27 cellular contexts compared by ENCODE assay signal in the genomic region with DNA sequence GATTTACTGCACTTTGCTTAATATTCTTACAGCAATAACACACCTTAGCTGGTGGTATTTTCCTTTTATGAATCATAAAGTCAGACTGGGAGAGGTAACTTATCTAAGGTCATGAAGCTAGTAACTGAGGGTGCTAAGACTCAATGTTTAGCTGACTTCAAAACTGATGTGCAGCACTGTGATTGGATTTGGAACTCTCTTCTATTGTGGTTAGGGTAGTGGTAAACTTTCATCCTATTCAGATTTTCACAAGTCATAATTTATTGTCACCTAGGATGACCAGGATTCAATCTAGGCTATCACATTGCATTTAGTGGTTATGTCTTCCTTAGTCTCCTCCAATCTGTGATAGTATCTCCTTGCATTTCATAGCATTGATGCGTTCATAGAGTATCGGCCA. TPM values are rescaled to one million over a fixed set of nuclear protein-coding genes. Genes with fewer than 3 reads are reported as not detected.
DNase-seq lines count a peak whose midpoint lies in the region; ATAC-seq and TF ChIP-seq lines count a peak whose summit lies in the region.
"Had no signal": no experiment of that assay in that cellular context is flagged by ENCODE, and none has a peak within 500 bp of the region (broad histone marks: within the 10 kb centered on the region; RNA-seq: fewer than 3 reads in every experiment).

No MANE protein-coding gene starts in this region.

- peaks cover 6% of the 10 kb centered on the region for H3K36me3 Mint-ChIP-seq in activated CD4-positive, alpha-beta memory T cell treated with anti-CD3 and anti-CD28 coated beads for 36 hours
- H3K36me3 Mint-ChIP-seq in activated CD4-positive, alpha-beta memory T cell treated with anti-CD3 and anti-CD28 coated beads, Interleukin-2, amount 10 ng/mL, durations not matched to agents 7 days and 5 days (ENCODE audit: low read depth), result peaks cover 25% of the 10 kb centered on the region
- peaks cover 8% of the 10 kb centered on the region for H3K36me3 Mint-ChIP-seq in CD8-positive, alpha-beta T cell
- H3K36me3 Mint-ChIP-seq in activated naive CD8-positive, alpha-beta T cell treated with anti-CD3 and anti-CD28 coated beads, Interleukin-2, amount 10 ng/mL, durations not matched to agents 7 days and 5 days, result peaks cover 31% of the 10 kb centered on the region
- peaks cover 0 to 32% (median 10%) of the 10 kb centered on the region in 5 donors for H3K36me3 Mint-ChIP-seq in naive thymus-derived CD4-positive, alpha-beta T cell

- CTCF ChIA-PET in activated CD4-positive, alpha-beta memory T cell treated with anti-CD3 and anti-CD28 coated beads for 36 hours (lab: Charles Lee), result interaction anchor here (1.3 kb wide), 1 partner anchor 101 kb away, joined by 4 read pairs; no protein-coding TSS in a partner anchor
- CTCF ChIA-PET in activated CD4-positive, alpha-beta memory T cell treated with anti-CD3 and anti-CD28 coated beads, Interleukin-2, amount 10 ng/mL, durations not matched to agents 7 days and 5 days (lab: Charles Lee), result no interaction called here
- CTCF ChIA-PET in CD8-positive, alpha-beta T cell (lab: Charles Lee), result interaction anchor here (0.8 to 1.2 kb wide), 2 partner anchors 39 to 51 kb away, joined by 4 read pairs; no protein-coding TSS in a partner anchor
- CTCF ChIA-PET in naive thymus-derived CD4-positive, alpha-beta T cell (lab: Charles Lee), result no interaction called here

- no peaks in the 10 kb centered on the region for H3K36me3 ChIP-seq in CD8-positive, alpha-beta T cell (ENCODE audit: insufficient read depth, low read length)
- no peaks in the 10 kb centered on the region for H3K36me3 ChIP-seq in naive thymus-derived CD4-positive, alpha-beta T cell (ENCODE audit: control insufficient read depth in 2 of 3, insufficient read depth in 3 of 3, low read length in 3 of 3)
- H3K36me3 ChIP-seq: ascending aorta, BE2C, uterus had no signal

- no peaks in the 10 kb centered on the region for H3K27me3 ChIP-seq in CD8-positive, alpha-beta T cell (ENCODE audit: insufficient read depth, low read length)
- no peaks in the 10 kb centered on the region for H3K27me3 ChIP-seq in naive thymus-derived CD4-positive, alpha-beta T cell (ENCODE audit: control insufficient read depth in 2 of 2, insufficient read depth in 2 of 2, low read length in 2 of 2)
- H3K27me3 ChIP-seq: ascending aorta, BE2C, testis, uterus had no signal

- intact Hi-C loops in activated CD4-positive, alpha-beta memory T cell treated with anti-CD3 and anti-CD28 coated beads for 36 hours (cut with micrococcal nuclease), result loop anchor here (2.0 kb wide), 1 partner anchor 30 kb away; no protein-coding TSS in a partner anchor
- intact Hi-C loops in CD8-positive, alpha-beta T cell (cut with DNase I, micrococcal nuclease), result no loop called here
- intact Hi-C loops in naive thymus-derived CD4-positive, alpha-beta T cell (cut with micrococcal nuclease), result no loop called here
- intact Hi-C loops in posterior cingulate gyrus (cut with DNase I), result no loop called here

- POLR2A ChIA-PET in activated CD4-positive, alpha-beta memory T cell treated with anti-CD3 and anti-CD28 coated beads for 36 hours (lab: Charles Lee), result no interaction called here
- POLR2A ChIA-PET in activated CD4-positive, alpha-beta memory T cell treated with anti-CD3 and anti-CD28 coated beads, Interleukin-2, amount 10 ng/mL, durations not matched to agents 7 days and 5 days (lab: Charles Lee), result interaction anchor here (2.0 kb wide), 1 partner anchor 18 kb away, joined by 9 read pairs; a partner anchor contains a TSS
- POLR2A ChIA-PET in CD8-positive, alpha-beta T cell (lab: Charles Lee), result interaction anchor here (1.0 to 1.3 kb wide), 3 partner anchors 8 to 30 kb away, joined by 3 to 5 read pairs (median 3); a partner anchor contains a TSS
- POLR2A ChIA-PET in activated naive CD8-positive, alpha-beta T cell treated with anti-CD3 and anti-CD28 coated beads, Interleukin-2, amount 10 ng/mL, durations not matched to agents 7 days and 5 days (lab: Charles Lee), result no interaction called here
- POLR2A ChIA-PET in naive thymus-derived CD4-positive, alpha-beta T cell (lab: Charles Lee), result interaction anchor here (0.6 to 1.5 kb wide), 5 partner anchors 9 to 75 kb away, joined by 3 to 5 read pairs (median 4); no protein-coding TSS in a partner anchor

- peaks cover 74% of the 10 kb centered on the region for H3K4me1 ChIP-seq in CD8-positive, alpha-beta T cell (ENCODE audit: insufficient read depth, low read length)
- peaks cover 56 to 57% of the 10 kb centered on the region in 2 donors for H3K4me1 ChIP-seq in naive thymus-derived CD4-positive, alpha-beta T cell (ENCODE audit: control insufficient read depth in 2 of 2, insufficient read depth in 2 of 2, low read length in 2 of 2)
- H3K4me1 ChIP-seq: ascending aorta, BE2C, testis had no signal

- peak; percentile 78 for ATAC-seq in CD8-positive, alpha-beta T cell
- ATAC-seq in activated naive CD8-positive, alpha-beta T cell treated with anti-CD3 and anti-CD28 coated beads, Interleukin-2, amount 10 ng/mL, durations not matched to agents 7 days and 5 days (ENCODE audit: low read depth), result peak; percentile 18
- peak; percentile 75 for ATAC-seq in naive thymus-derived CD4-positive, alpha-beta T cell
- ATAC-seq: GM12878; stimulated activated naive B cell treated with anti-CD40 and anti-IgM and Interleukin-4, amounts not matched to agents 10 μg/mL and 1 μg/mL and 100 μg/mL, for 72 hours had no signal

- H3K4me1 Mint-ChIP-seq in activated CD4-positive, alpha-beta memory T cell treated with anti-CD3 and anti-CD28 coated beads for 36 hours (ENCODE audit: low read depth), result peaks cover 72% of the 10 kb centered on the region
- peaks cover 31% of the 10 kb centered on the region for H3K4me1 Mint-ChIP-seq in activated CD4-positive, alpha-beta memory T cell treated with anti-CD3 and anti-CD28 coated beads, Interleukin-2, amount 10 ng/mL, durations not matched to agents 7 days and 5 days
- H3K4me1 Mint-ChIP-seq in CD8-positive, alpha-beta T cell (ENCODE audit: low read depth), result peaks cover 76% of the 10 kb centered on the region
- peaks cover 21% of the 10 kb centered on the region for H3K4me1 Mint-ChIP-seq in activated naive CD8-positive, alpha-beta T cell treated with anti-CD3 and anti-CD28 coated beads, Interleukin-2, amount 10 ng/mL, durations not matched to agents 7 days and 5 days
- H3K4me1 Mint-ChIP-seq in naive thymus-derived CD4-positive, alpha-beta T cell, result peaks cover 42 to 86% (median 73%) of the 10 kb centered on the region in 7 donors

- no peaks in the 10 kb centered on the region for H3K27me3 Mint-ChIP-seq in activated CD4-positive, alpha-beta memory T cell treated with anti-CD3 and anti-CD28 coated beads for 36 hours
- no peaks in the 10 kb centered on the region for H3K27me3 Mint-ChIP-seq in activated CD4-positive, alpha-beta memory T cell treated with anti-CD3 and anti-CD28 coated beads, Interleukin-2, amount 10 ng/mL, durations not matched to agents 7 days and 5 days
- H3K27me3 Mint-ChIP-seq in CD8-positive, alpha-beta T cell (ENCODE audit: low read depth), result no peaks in the 10 kb centered on the region
- no peaks in the 10 kb centered on the region for H3K27me3 Mint-ChIP-seq in activated naive CD8-positive, alpha-beta T cell treated with anti-CD3 and anti-CD28 coated beads, Interleukin-2, amount 10 ng/mL, durations not matched to agents 7 days and 5 days
- H3K27me3 Mint-ChIP-seq in naive thymus-derived CD4-positive, alpha-beta T cell, result no peaks in the 10 kb centered on the region
- H3K27me3 Mint-ChIP-seq: stimulated activated naive B cell treated with anti-CD40 and anti-IgM and Interleukin-4, amounts not matched to agents 10 μg/mL and 1 μg/mL and 100 μg/mL, for 72 hours had no signal

- no peak for TF ChIP-seq CTCF in CD8-positive, alpha-beta T cell (IDR thresholded peaks at IDR 0.05)

- peak overlapping the region; percentile 3 for H3K4me3 Mint-ChIP-seq in activated CD4-positive, alpha-beta memory T cell treated with anti-CD3 and anti-CD28 coated beads for 36 hours
- no peak overlapping the region for H3K4me3 Mint-ChIP-seq in activated CD4-positive, alpha-beta memory T cell treated with anti-CD3 and anti-CD28 coated beads, Interleukin-2, amount 10 ng/mL, durations not matched to agents 7 days and 5 days
- peak overlapping the region; percentile 47 for H3K4me3 Mint-ChIP-seq in CD8-positive, alpha-beta T cell
- H3K4me3 Mint-ChIP-seq in activated naive CD8-positive, alpha-beta T cell treated with anti-CD3 and anti-CD28 coated beads, Interleukin-2, amount 10 ng/mL, durations not matched to agents 7 days and 5 days, result no peak overlapping the region
- peak overlapping the region; percentile 1 to 84 (median 68) for H3K4me3 Mint-ChIP-seq in naive thymus-derived CD4-positive, alpha-beta T cell
- H3K4me3 Mint-ChIP-seq: stimulated activated naive B cell treated with anti-CD40 and anti-IgM and Interleukin-4, amounts not matched to agents 10 μg/mL and 1 μg/mL and 100 μg/mL, for 72 hours had no signal

- DNase-seq in activated CD4-positive, alpha-beta memory T cell treated with anti-CD3 and anti-CD28 coated beads for 36 hours, result no peak
- no peak for DNase-seq in activated CD4-positive, alpha-beta memory T cell treated with anti-CD3 and anti-CD28 coated beads, Interleukin-2, amount 10 ng/mL, durations not matched to agents 7 days and 5 days
- no peak for DNase-seq in CD8-positive, alpha-beta T cell
- DNase-seq in activated naive CD8-positive, alpha-beta T cell treated with anti-CD3 and anti-CD28 coated beads, Interleukin-2, amount 10 ng/mL, durations not matched to agents 7 days and 5 days, result no peak
- DNase-seq in naive thymus-derived CD4-positive, alpha-beta T cell, result peak in 6 of 9 donors; percentile 24 to 48 (median 32)
- DNase-seq in posterior cingulate gyrus (no peak), T-helper 9 cell (no peak), DMS53 (lab: John Stamatoyannopoulos, UW) (no peak)
- DNase-seq: activated gamma-delta T cell; BE2C; Calu3; dermis blood vessel endothelial cell; H7; Kasumi-1; kidney glomerular epithelial cell; mammary epithelial cell; MV-4-11; NCI-H1694; NCI-H2171 treated with DMSO at 0.1 percent for 48 hours; NCI-H526; occipital lobe; stimulated activated CD4-positive, alpha-beta T cell treated with anti-CD3 and anti-CD28 coated beads, Interleukin-2, amount 100 ng/mL, for 48 hours; stimulated activated naive B cell treated with anti-CD40 and anti-IgM and Interleukin-4, amounts not matched to agents 10 μg/mL and 1 μg/mL and 100 μg/mL, for 72 hours; testis; uterus had no signal

- H3K9me3 ChIP-seq in CD8-positive, alpha-beta T cell (ENCODE audit: low read length), result no peaks in the 10 kb centered on the region
- no peaks in the 10 kb centered on the region for H3K9me3 ChIP-seq in naive thymus-derived CD4-positive, alpha-beta T cell (ENCODE audit: control insufficient read depth in 2 of 3, low read length in 3 of 3)
- H3K9me3 ChIP-seq: ascending aorta, BE2C, testis, uterus had no signal

- H3K9me3 Mint-ChIP-seq in activated CD4-positive, alpha-beta memory T cell treated with anti-CD3 and anti-CD28 coated beads for 36 hours, result peaks cover 6% of the 10 kb centered on the region
- H3K9me3 Mint-ChIP-seq in activated CD4-positive, alpha-beta memory T cell treated with anti-CD3 and anti-CD28 coated beads, Interleukin-2, amount 10 ng/mL, durations not matched to agents 7 days and 5 days, result peaks cover 4% of the 10 kb centered on the region
- peaks cover 2% of the 10 kb centered on the region for H3K9me3 Mint-ChIP-seq in CD8-positive, alpha-beta T cell
- peaks cover 3% of the 10 kb centered on the region for H3K9me3 Mint-ChIP-seq in activated naive CD8-positive, alpha-beta T cell treated with anti-CD3 and anti-CD28 coated beads, Interleukin-2, amount 10 ng/mL, durations not matched to agents 7 days and 5 days
- H3K9me3 Mint-ChIP-seq in naive thymus-derived CD4-positive, alpha-beta T cell, result peaks cover 0 to 4% (median 0%) of the 10 kb centered on the region in 11 donors
- H3K9me3 Mint-ChIP-seq: stimulated activated naive B cell treated with anti-CD40 and anti-IgM and Interleukin-4, amounts not matched to agents 10 μg/mL and 1 μg/mL and 100 μg/mL, for 72 hours had no signal

- H3K27ac Mint-ChIP-seq in activated CD4-positive, alpha-beta memory T cell treated with anti-CD3 and anti-CD28 coated beads for 36 hours, result peak overlapping the region; percentile 1
- H3K27ac Mint-ChIP-seq in activated CD4-positive, alpha-beta memory T cell treated with anti-CD3 and anti-CD28 coated beads, Interleukin-2, amount 10 ng/mL, durations not matched to agents 7 days and 5 days, result no peak overlapping the region
- H3K27ac Mint-ChIP-seq in CD8-positive, alpha-beta T cell, result peak overlapping the region; percentile 81
- no peak overlapping the region for H3K27ac Mint-ChIP-seq in activated naive CD8-positive, alpha-beta T cell treated with anti-CD3 and anti-CD28 coated beads, Interleukin-2, amount 10 ng/mL, durations not matched to agents 7 days and 5 days
- peak overlapping the region in 8 of 9 donors; percentile 39 to 95 (median 54) for H3K27ac Mint-ChIP-seq in naive thymus-derived CD4-positive, alpha-beta T cell

- H3K4me3 ChIP-seq in CD8-positive, alpha-beta T cell (ENCODE audit: low read depth, low read length), result no peak overlapping the region
- H3K4me3 ChIP-seq in naive thymus-derived CD4-positive, alpha-beta T cell (ENCODE audit: low read length), result peak overlapping the region; percentile 15
- H3K4me3 ChIP-seq: ascending aorta, GM12878, testis, uterus had no signal

- no peak overlapping the region for H3K27ac ChIP-seq in CD8-positive, alpha-beta T cell (ENCODE audit: low read depth, low read length)
- H3K27ac ChIP-seq in naive thymus-derived CD4-positive, alpha-beta T cell (ENCODE audit: low read depth, low read length), result peak overlapping the region; percentile 7
- H3K27ac ChIP-seq: ascending aorta, testis, uterus had no signal

RNA-seq across cellular contexts. Expression of a gene that starts 18.9 kb away (rescaled TPM):
- total RNA-seq in activated CD4-positive, alpha-beta memory T cell treated with anti-CD3 and anti-CD28 coated beads for 36 hours, result 10 to 100 TPM; 67.6 to 71.0 TPM
- 10 to 100 TPM; 95.0 to 97.6 TPM for total RNA-seq in activated CD4-positive, alpha-beta memory T cell treated with anti-CD3 and anti-CD28 coated beads, Interleukin-2, amount 10 ng/mL, durations not matched to agents 7 days and 5 days
- 100 to 1,000 TPM; 109 to 117 TPM for total RNA-seq in CD8-positive, alpha-beta T cell
- 100 to 1,000 TPM; 162 to 170 TPM for total RNA-seq in activated naive CD8-positive, alpha-beta T cell treated with anti-CD3 and anti-CD28 coated beads, Interleukin-2, amount 10 ng/mL, durations not matched to agents 7 days and 5 days
- total RNA-seq in naive thymus-derived CD4-positive, alpha-beta T cell, result 100 to 1,000 TPM; 150 to 325 (median 175) TPM
- polyA plus RNA-seq in naive thymus-derived CD4-positive, alpha-beta T cell, result 100 to 1,000 TPM; 115 to 134 TPM

Comparison
In these comparisons a context has a peak if more than half of its experiments do, and no peak if none do; other contexts are left out.
1. H3K27ac Mint-ChIP-seq: peak in activated CD4-positive, alpha-beta memory T cell treated with anti-CD3 and anti-CD28 coated beads for 36 hours (single experiment), CD8-positive, alpha-beta T cell (single experiment) and naive thymus-derived CD4-positive, alpha-beta T cell (8 of 9); none in activated CD4-positive, alpha-beta memory T cell treated with anti-CD3 and anti-CD28 coated beads, Interleukin-2, amount 10 ng/mL, durations not matched to agents 7 days and 5 days (single experiment) and activated naive CD8-positive, alpha-beta T cell treated with anti-CD3 and anti-CD28 coated beads, Interleukin-2, amount 10 ng/mL, durations not matched to agents 7 days and 5 days (single experiment).
2. H3K4me3 Mint-ChIP-seq: peak in activated CD4-positive, alpha-beta memory T cell treated with anti-CD3 and anti-CD28 coated beads for 36 hours (single experiment), CD8-positive, alpha-beta T cell (single experiment) and naive thymus-derived CD4-positive, alpha-beta T cell (10 of 10); none in activated CD4-positive, alpha-beta memory T cell treated with anti-CD3 and anti-CD28 coated beads, Interleukin-2, amount 10 ng/mL, durations not matched to agents 7 days and 5 days (single experiment) and activated naive CD8-positive, alpha-beta T cell treated with anti-CD3 and anti-CD28 coated beads, Interleukin-2, amount 10 ng/mL, durations not matched to agents 7 days and 5 days (single experiment).
3. CTCF ChIA-PET loops: an anchor here in activated CD4-positive, alpha-beta memory T cell treated with anti-CD3 and anti-CD28 coated beads for 36 hours (1.3 kb wide) and CD8-positive, alpha-beta T cell (0.8 to 1.2 kb wide); none called in activated CD4-positive, alpha-beta memory T cell treated with anti-CD3 and anti-CD28 coated beads, Interleukin-2, amount 10 ng/mL, durations not matched to agents 7 days and 5 days and naive thymus-derived CD4-positive, alpha-beta T cell.
4. POLR2A ChIA-PET loops: an anchor here in activated CD4-positive, alpha-beta memory T cell treated with anti-CD3 and anti-CD28 coated beads, Interleukin-2, amount 10 ng/mL, durations not matched to agents 7 days and 5 days (2.0 kb wide), CD8-positive, alpha-beta T cell (1.0 to 1.3 kb wide) and naive thymus-derived CD4-positive, alpha-beta T cell (0.6 to 1.5 kb wide); none called in activated CD4-positive, alpha-beta memory T cell treated with anti-CD3 and anti-CD28 coated beads for 36 hours and activated naive CD8-positive, alpha-beta T cell treated with anti-CD3 and anti-CD28 coated beads, Interleukin-2, amount 10 ng/mL, durations not matched to agents 7 days and 5 days.
5. DNase-seq: peak in naive thymus-derived CD4-positive, alpha-beta T cell (6 of 9); none in activated CD4-positive, alpha-beta memory T cell treated with anti-CD3 and anti-CD28 coated beads for 36 hours (single experiment), activated CD4-positive, alpha-beta memory T cell treated with anti-CD3 and anti-CD28 coated beads, Interleukin-2, amount 10 ng/mL, durations not matched to agents 7 days and 5 days (single experiment), CD8-positive, alpha-beta T cell (0 of 7), activated naive CD8-positive, alpha-beta T cell treated with anti-CD3 and anti-CD28 coated beads, Interleukin-2, amount 10 ng/mL, durations not matched to agents 7 days and 5 days (single experiment), posterior cingulate gyrus (0 of 10), T-helper 9 cell (single experiment) and DMS53 (single experiment).
6. ATAC-seq: peak in every context shown above with its lines; median percentile 78 in CD8-positive, alpha-beta T cell; 75 in naive thymus-derived CD4-positive, alpha-beta T cell; 18 in activated naive CD8-positive, alpha-beta T cell treated with anti-CD3 and anti-CD28 coated beads, Interleukin-2, amount 10 ng/mL, durations not matched to agents 7 days and 5 days.